1 cellular context compared by ENCODE assay signal in the genomic region with DNA sequence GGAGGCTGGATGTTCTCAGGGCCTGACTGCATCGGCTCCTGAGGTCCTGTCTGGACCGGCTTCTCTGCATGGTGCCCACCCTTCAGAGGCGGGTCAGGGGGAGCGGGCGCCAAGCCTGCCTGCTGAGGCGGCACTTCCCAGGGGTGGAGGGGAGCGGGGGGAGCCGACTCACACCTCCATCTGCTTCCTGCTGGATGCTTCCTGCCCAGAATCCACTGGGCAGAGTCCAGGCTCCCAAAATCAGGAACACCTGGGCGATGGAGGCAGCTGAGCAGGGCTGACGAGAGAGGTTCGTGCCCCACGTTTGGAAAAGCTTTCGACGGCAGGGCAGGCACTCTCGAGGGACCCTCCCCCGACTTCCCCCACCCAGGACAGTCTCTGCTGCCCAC.
TF ChIP-seq lines count a peak whose summit lies in the region.

No MANE protein-coding gene starts in this region.

TF ChIP-seq in endothelial cell of umbilical vein, 7 proteins besides CTCF, POLR2A, EP300 and RAD21 (continued from another document):
- TF ChIP-seq FOS (IDR thresholded peaks at IDR 0.05; ENCODE audit: borderline replicate concordance, insufficient read depth, low read length) (no peak), POLR2AphosphoS5 (IDR thresholded peaks at IDR 0.05; ENCODE audit: insufficient read depth, low read depth, low read length) (no peak), MAX (IDR thresholded peaks at IDR 0.05; ENCODE audit: insufficient read depth, insufficient read length) (no peak), EZH2 (IDR thresholded peaks at IDR 0.05; ENCODE audit: borderline replicate concordance, low read depth, low read length, severe bottlenecking) (no peak), JUN (IDR thresholded peaks at IDR 0.05; ENCODE audit: borderline replicate concordance, insufficient read depth, insufficient read length, low read depth) (no peak)
